ENCODE assay signal across 1 cellular context in genomic region chr22:28741200-28741757, GRCh38.
TF ChIP-seq lines count a peak whose summit lies in the region.

No MANE protein-coding gene starts in this region.

TF ChIP-seq in GM12878, 131 proteins besides CTCF, POLR2A, EP300 and RAD21 (continued from another document):
- peak; percentile 13; the same call in 1 of the 2 replicates for TF ChIP-seq MLLT1 (IDR thresholded peaks at IDR 0.05)
- TF ChIP-seq ATF7 (IDR thresholded peaks at IDR 0.05; ENCODE audit: low read depth) = 0 out of 2 replicates have a peak, but pooled peaks have one; percentile 58
